ENCODE assay signal across 20 cellular contexts in genomic region chr3:149464706-149465328, GRCh38. TPM values are rescaled to one million over a fixed set of nuclear protein-coding genes. Genes with fewer than 3 reads are reported as not detected.
DNase-seq lines count a peak whose midpoint lies in the region; ATAC-seq and TF ChIP-seq lines count a peak whose summit lies in the region.
"Had no signal": no experiment of that assay in that cellular context is flagged by ENCODE, and none has a peak within 500 bp of the region (broad histone marks: within the 10 kb centered on the region; RNA-seq: fewer than 3 reads in every experiment).

No MANE protein-coding gene starts in this region.

- no peak for TF ChIP-seq POLR2A in esophagus muscularis mucosa (IDR thresholded peaks at IDR 0.05; ENCODE audit: low read depth)
- TF ChIP-seq POLR2A in uterus (IDR thresholded peaks at IDR 0.05) = no peak

- 91% methylated on average over 25 of the region's 25 CpGs for WGBS in heart right ventricle, 2 donors
- WGBS in esophagus muscularis mucosa = 96% methylated on average over 25 of the region's 25 CpGs

- H3K4me3 ChIP-seq in heart right ventricle = no peak overlapping the region
- no peak overlapping the region for H3K4me3 ChIP-seq in esophagus muscularis mucosa
- no peak overlapping the region for H3K4me3 ChIP-seq in osteoblast (ENCODE audit: insufficient read depth, low read length)
- H3K4me3 ChIP-seq in uterus = no peak overlapping the region

- no peaks in the 10 kb centered on the region for H4K20me1 ChIP-seq in osteoblast (ENCODE audit: insufficient read depth, low read length)

- H3K4me2 ChIP-seq in osteoblast (ENCODE audit: insufficient read depth, low read length) = no peak overlapping the region

- no peak overlapping the region for H2AFZ ChIP-seq in osteoblast (ENCODE audit: low read length)

- H3K9me3 ChIP-seq in heart right ventricle = no peaks in the 10 kb centered on the region
- H3K9me3 ChIP-seq in esophagus muscularis mucosa = no peaks in the 10 kb centered on the region
- H3K9me3 ChIP-seq in osteoblast (ENCODE audit: low read depth, low read length) = no peaks in the 10 kb centered on the region
- no peaks in the 10 kb centered on the region for H3K9me3 ChIP-seq in uterus
- H3K9me3 ChIP-seq: BE2C had no signal

- DNase-seq in Right ventricle myocardium inferior (ENCODE audit: missing footprints) (no peak), heart right ventricle (no peak), esophagus muscularis mucosa (ENCODE audit: extremely low spot score) (peak; percentile 39), osteoblast (ENCODE audit: insufficient read length, low spot score, missing footprints) (no peak), uterus (no peak), SKM-1 (lab: John Stamatoyannopoulos, UW; ENCODE audit: unreplicated experiment) (no peak), COR-L47 (lab: John Stamatoyannopoulos, UW) (no peak)
- no peak for DNase-seq in stimulated activated naive CD4-positive, alpha-beta T cell (lab: John Stamatoyannopoulos, UW)
- DNase-seq: BE2C; CD4-positive, alpha-beta memory T cell; DMS79; KG1; NCI-H1048; NCI-H1436 treated with DMSO at 0.1 percent for 48 hours; NCI-H2081; NCI-H510A; NCI-H82; SHP77 had no signal

- intact Hi-C loops in Right ventricle myocardium inferior (cut with DNase I) = no loop called here
- intact Hi-C loops in heart right ventricle (cut with DNase I) = no loop called here
- intact Hi-C loops in esophagus muscularis mucosa (cut with DNase I) = no loop called here
- intact Hi-C loops in uterus (cut with DNase I; ENCODE audit: low total_unique reads) = no loop called here

- peak; percentile 9 for ATAC-seq in Right ventricle myocardium inferior
- ATAC-seq in heart right ventricle = no peak
- ATAC-seq: HCT116 had no signal

- H3K4me1 ChIP-seq in heart right ventricle (peaks cover 0 to 22% (median 0%) of the 10 kb centered on the region in 9 donors), esophagus muscularis mucosa (peaks cover 0 to 12% (median 8%) of the 10 kb centered on the region in 4 donors), osteoblast (ENCODE audit: insufficient read depth, low read length) (peaks cover 56% of the 10 kb centered on the region), uterus (peaks cover 0 to 16% of the 10 kb centered on the region in 2 donors)
- H3K4me1 ChIP-seq: BE2C had no signal

- H3K27ac ChIP-seq in heart right ventricle (peak overlapping the region in 5 of 10 donors; percentile 34 to 56 (median 43)), esophagus muscularis mucosa (replicated peaks in 1 of 4) (no peak overlapping the region), osteoblast (ENCODE audit: low read depth, low read length) (peak overlapping the region; percentile 87), uterus (peak overlapping the region; percentile 66)
- H3K27ac ChIP-seq: 22Rv1 had no signal

- TF ChIP-seq EP300 in esophagus muscularis mucosa (IDR thresholded peaks at IDR 0.05) = no peak

- no peaks in the 10 kb centered on the region for H3K27me3 ChIP-seq in heart right ventricle
- H3K27me3 ChIP-seq in esophagus muscularis mucosa = no peaks in the 10 kb centered on the region
- H3K27me3 ChIP-seq in osteoblast (ENCODE audit: insufficient read depth, low read length) = no peaks in the 10 kb centered on the region
- no peaks in the 10 kb centered on the region for H3K27me3 ChIP-seq in uterus
- H3K27me3 ChIP-seq: BE2C had no signal

- no peak for TF ChIP-seq CTCF in heart right ventricle (IDR thresholded peaks at IDR 0.05)
- no peak for TF ChIP-seq CTCF in esophagus muscularis mucosa (IDR thresholded peaks at IDR 0.05)
- TF ChIP-seq CTCF in osteoblast (IDR thresholded peaks at IDR 0.05; ENCODE audit: extremely low read depth, low read depth, low read length) = no peak
- no peak for TF ChIP-seq CTCF in uterus (IDR thresholded peaks at IDR 0.05)

- H3K79me2 ChIP-seq in osteoblast (ENCODE audit: insufficient read depth, low read length) = no peaks in the 10 kb centered on the region

- H3K36me3 ChIP-seq in heart right ventricle (no peaks in the 10 kb centered on the region), esophagus muscularis mucosa (no peaks in the 10 kb centered on the region), osteoblast (ENCODE audit: insufficient read depth, low read length) (no peaks in the 10 kb centered on the region), uterus (no peaks in the 10 kb centered on the region)
- H3K36me3 ChIP-seq: BE2C had no signal

RNA-seq across cellular contexts. Expression of gene TM4SF4, which starts 9.7 kb away (rescaled TPM):
- not detected for total RNA-seq in Right ventricle myocardium inferior
- not detected for total RNA-seq in heart right ventricle
- polyA plus RNA-seq in heart right ventricle = not detected
- 1 to 10 TPM in 2 of 4 donors, under 1 TPM in 1, not detected in 1; 0.11 to 5.5 (median 2.7) TPM for total RNA-seq in esophagus muscularis mucosa
- under 0.01 TPM in 1 of 2 replicates, not detected in the other for total RNA-seq in osteoblast
- 1 to 10 TPM in 1 of 4 donors, not detected in 3; 5.6 TPM for total RNA-seq in uterus
- total RNA-seq: CD4-positive, alpha-beta memory T cell had no signal
- polyA plus RNA-seq: CD4-positive, alpha-beta memory T cell had no signal

Comparison
In these comparisons a context has a peak if more than half of its experiments do, and no peak if none do; other contexts are left out.
1. H3K27ac ChIP-seq: peak in osteoblast (single experiment) and uterus (2 of 2); none in esophagus muscularis mucosa (0 of 4).